ENCODE assay signal across 10 cellular contexts in genomic region chr7:108135446-108136190, GRCh38. TPM values are rescaled to one million over a fixed set of nuclear protein-coding genes. Genes with fewer than 3 reads are reported as not detected.
DNase-seq lines count a peak whose midpoint lies in the region; ATAC-seq, FAIRE-seq and TF ChIP-seq lines count a peak whose summit lies in the region.
"Had no signal": no experiment of that assay in that cellular context is flagged by ENCODE, and none has a peak within 500 bp of the region (broad histone marks: within the 10 kb centered on the region; RNA-seq: fewer than 3 reads in every experiment).

No MANE protein-coding gene starts in this region.

- no peaks in the 10 kb centered on the region for H3F3A ChIP-seq in SU-DHL-6 (ENCODE audit: insufficient read depth)

- H3K36me3 ChIP-seq in SU-DHL-6 (ENCODE audit: low read length) = no peaks in the 10 kb centered on the region
- H3K36me3 ChIP-seq in hepatocyte (replicated peaks; ENCODE audit: insufficient read depth, low read depth) = no peaks in the 10 kb centered on the region
- H3K36me3 ChIP-seq: SJSA1 had no signal

- peaks cover 17% of the 10 kb centered on the region for H3K4me1 Mint-ChIP-seq in activated naive CD4-positive, alpha-beta T cell treated with anti-CD3 and anti-CD28 coated beads, Interleukin-2, amount 50 U/mL, for 24 hours
- H3K4me1 Mint-ChIP-seq in stimulated activated naive CD8-positive, alpha-beta T cell treated with anti-CD3 and anti-CD28 coated beads, Interleukin-15, Interleukin-2, amounts not matched to agents 100 ng/mL and 50 ng/mL, for 24 hours (ENCODE audit: low read depth) = peaks cover 49% of the 10 kb centered on the region

- H3K36me3 Mint-ChIP-seq in activated naive CD4-positive, alpha-beta T cell treated with anti-CD3 and anti-CD28 coated beads, Interleukin-2, amount 50 U/mL, for 24 hours = no peaks in the 10 kb centered on the region
- peaks cover 6% of the 10 kb centered on the region for H3K36me3 Mint-ChIP-seq in stimulated activated naive CD8-positive, alpha-beta T cell treated with anti-CD3 and anti-CD28 coated beads, Interleukin-15, Interleukin-2, amounts not matched to agents 100 ng/mL and 50 ng/mL, for 24 hours (ENCODE audit: low read depth)

- no peaks in the 10 kb centered on the region for H3K27me3 Mint-ChIP-seq in activated naive CD4-positive, alpha-beta T cell treated with anti-CD3 and anti-CD28 coated beads, Interleukin-2, amount 50 U/mL, for 24 hours
- peaks cover 22% of the 10 kb centered on the region for H3K27me3 Mint-ChIP-seq in stimulated activated naive CD8-positive, alpha-beta T cell treated with anti-CD3 and anti-CD28 coated beads, Interleukin-15, Interleukin-2, amounts not matched to agents 100 ng/mL and 50 ng/mL, for 24 hours

- H3K79me2 ChIP-seq in SU-DHL-6 (ENCODE audit: insufficient read depth, low read length) (no peaks in the 10 kb centered on the region), hepatocyte (no peaks in the 10 kb centered on the region)

- peak overlapping the region; percentile 39 for H3K27ac Mint-ChIP-seq in activated naive CD4-positive, alpha-beta T cell treated with anti-CD3 and anti-CD28 coated beads, Interleukin-2, amount 50 U/mL, for 24 hours
- peak overlapping the region; percentile 93 for H3K27ac Mint-ChIP-seq in stimulated activated naive CD8-positive, alpha-beta T cell treated with anti-CD3 and anti-CD28 coated beads, Interleukin-15, Interleukin-2, amounts not matched to agents 100 ng/mL and 50 ng/mL, for 24 hours

- peak; percentile 92 for ATAC-seq in HG02981 (IDR thresholded peaks at IDR 0.05; ENCODE audit: unreplicated experiment)

- H2AFZ ChIP-seq in SU-DHL-6 (ENCODE audit: low read depth, low read length, severe bottlenecking) (peak overlapping the region; percentile 15), hepatocyte (no peak overlapping the region)

- H3K4me3 ChIP-seq in SU-DHL-6 (ENCODE audit: insufficient read depth, low read length, poor library complexity, severe bottlenecking) (no peak overlapping the region), hepatocyte (no peak overlapping the region)
- H3K4me3 ChIP-seq: SJSA1 had no signal

- H3K9me3 ChIP-seq in SU-DHL-6 (ENCODE audit: insufficient read depth, low read length) (no peaks in the 10 kb centered on the region), hepatocyte (ENCODE audit: low read depth) (no peaks in the 10 kb centered on the region)
- H3K9me3 ChIP-seq: SJSA1 had no signal

- no peaks in the 10 kb centered on the region for H3K9me3 Mint-ChIP-seq in activated naive CD4-positive, alpha-beta T cell treated with anti-CD3 and anti-CD28 coated beads, Interleukin-2, amount 50 U/mL, for 24 hours
- H3K9me3 Mint-ChIP-seq in stimulated activated naive CD8-positive, alpha-beta T cell treated with anti-CD3 and anti-CD28 coated beads, Interleukin-15, Interleukin-2, amounts not matched to agents 100 ng/mL and 50 ng/mL, for 24 hours = peaks cover 7% of the 10 kb centered on the region

- no peaks in the 10 kb centered on the region for H3K4me1 ChIP-seq in hepatocyte (ENCODE audit: insufficient read depth)

- TF ChIP-seq CTCF in SU-DHL-6 (IDR thresholded peaks at IDR 0.05; ENCODE audit: insufficient read depth, low read length, poor library complexity, severe bottlenecking) (no peak), hepatocyte (IDR thresholded peaks at IDR 0.05; ENCODE audit: poor library complexity) (no peak)

- H3K4me3 Mint-ChIP-seq in activated naive CD4-positive, alpha-beta T cell treated with anti-CD3 and anti-CD28 coated beads, Interleukin-2, amount 50 U/mL, for 24 hours = no peak overlapping the region
- H3K4me3 Mint-ChIP-seq in stimulated activated naive CD8-positive, alpha-beta T cell treated with anti-CD3 and anti-CD28 coated beads, Interleukin-15, Interleukin-2, amounts not matched to agents 100 ng/mL and 50 ng/mL, for 24 hours = peak overlapping the region; percentile 54

- no peak overlapping the region for H3K9ac ChIP-seq in SU-DHL-6 (ENCODE audit: low read length)

- no peak for FAIRE-seq in frontal cortex (lab: Jason Lieb, UNC)
- FAIRE-seq: endothelial cell of umbilical vein had no signal

- H3K27me3 ChIP-seq in SU-DHL-6 (ENCODE audit: low read length) (no peaks in the 10 kb centered on the region), hepatocyte (no peaks in the 10 kb centered on the region)
- H3K27me3 ChIP-seq: SJSA1 had no signal

- 93% methylated on average over 7 of the region's 7 CpGs for WGBS in hepatocyte (ENCODE audit: low lambda C conversion rate, missing lambda C conversion rate)

- no peak for DNase-seq in activated naive CD4-positive, alpha-beta T cell (lab: John Stamatoyannopoulos, UW)
- DNase-seq in hepatocyte (ENCODE audit: low spot score) = no peak
- no peak for DNase-seq in pons (ENCODE audit: low spot score)
- DNase-seq in frontal cortex (ENCODE audit: low spot score in 2 of 2) = no peak

- H4K20me1 ChIP-seq in SU-DHL-6 (ENCODE audit: low read depth, low read length) (no peaks in the 10 kb centered on the region), hepatocyte (ENCODE audit: insufficient read depth, poor library complexity, severe bottlenecking) (no peaks in the 10 kb centered on the region)

- H3K9me2 ChIP-seq in SU-DHL-6 (replicated peaks; ENCODE audit: insufficient read depth, low read length) (no peaks in the 10 kb centered on the region), hepatocyte (replicated peaks; ENCODE audit: insufficient read depth) (no peaks in the 10 kb centered on the region)

- H3K27ac ChIP-seq in SU-DHL-6 (ENCODE audit: low read depth, low read length) (no peak overlapping the region), hepatocyte (no peak overlapping the region)
- H3K27ac ChIP-seq: SJSA1 had no signal

- peak overlapping the region; percentile 4 for H3K4me2 ChIP-seq in SU-DHL-6 (ENCODE audit: low read depth, low read length, poor library complexity, severe bottlenecking)
- no peak overlapping the region for H3K4me2 ChIP-seq in hepatocyte

RNA-seq across cellular contexts. Expression of gene LAMB4, which starts 5.5 kb away (rescaled TPM):
- total RNA-seq in hepatocyte (1.3 and 1.9 TPM in 2 replicates), frontal cortex (0.82 TPM)
- polyA plus RNA-seq in hepatocyte = 1.3 and 3.1 TPM in 2 replicates
